Comparison of ENCODE assay signal across 10 cellular contexts in the genomic region with DNA sequence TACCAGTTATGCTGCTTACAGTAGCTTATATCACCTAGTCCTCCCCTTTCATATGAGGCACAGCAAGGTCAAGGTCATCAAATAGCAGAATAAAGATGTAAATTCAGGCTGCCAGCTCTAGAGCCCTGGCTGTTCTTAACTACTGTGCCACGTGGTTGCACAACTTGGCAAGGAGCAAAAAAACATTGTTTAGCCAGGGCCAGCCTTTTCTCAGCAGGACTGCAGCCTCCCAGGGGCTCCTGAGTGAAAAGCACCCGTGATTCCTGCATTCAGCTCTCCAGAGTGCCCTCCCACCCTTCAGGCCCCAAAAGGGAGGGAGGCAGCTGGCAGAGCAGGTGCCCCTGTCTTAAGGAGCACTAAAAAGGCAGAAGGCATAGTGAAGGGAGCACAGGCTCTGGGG. TPM values are rescaled to one million over a fixed set of nuclear protein-coding genes. Genes with fewer than 3 reads are reported as not detected.
DNase-seq lines count a peak whose midpoint lies in the region; ATAC-seq and TF ChIP-seq lines count a peak whose summit lies in the region.
"Had no signal": no experiment of that assay in that cellular context is flagged by ENCODE, and none has a peak within 500 bp of the region (broad histone marks: within the 10 kb centered on the region; RNA-seq: fewer than 3 reads in every experiment).

No MANE protein-coding gene starts in this region.

- H2BK12ac ChIP-seq in trophoblast cell (ENCODE audit: low read length), result no peak overlapping the region

- intact Hi-C loops in left ventricle myocardium inferior (cut with micrococcal nuclease), result no loop called here
- intact Hi-C loops in sciatic nerve (cut with DNase I), result no loop called here

- DNase-seq in left ventricle myocardium inferior, result peak; percentile 36
- no peak for DNase-seq in sciatic nerve (ENCODE audit: low spot score)
- no peak for DNase-seq in epidermal melanocyte (ENCODE audit: insufficient read length, low spot score)
- DNase-seq in trophoblast cell, result no peak
- DNase-seq: activated CD8-positive, alpha-beta T cell treated with anti-CD3 and anti-CD28 coated beads, Interleukin-2, amount 10 ng/mL, durations not matched to agents 7 days and 5 days; stimulated activated naive B cell treated with anti-CD40 and anti-IgM and Interleukin-4, amounts not matched to agents 10 μg/mL and 1 μg/mL and 100 μg/mL, for 72 hours had no signal

- no peak overlapping the region for H3K18ac ChIP-seq in trophoblast cell (ENCODE audit: low read length)

- H3K4me3 ChIP-seq in left ventricle myocardium inferior (no peak overlapping the region), trophoblast cell (ENCODE audit: low read depth, low read length) (no peak overlapping the region)

- H3K79me1 ChIP-seq in trophoblast cell (ENCODE audit: low read length), result peaks cover 2% of the 10 kb centered on the region

- H3K4me1 ChIP-seq in left ventricle myocardium inferior, result peaks cover 55% of the 10 kb centered on the region
- H3K4me1 ChIP-seq in trophoblast cell (ENCODE audit: control insufficient read depth in 1 of 2, insufficient read depth in 2 of 2, low read length in 2 of 2), result peaks cover 0 to 3% of the 10 kb centered on the region in 2 experiments

- no peak overlapping the region for H3K23ac ChIP-seq in trophoblast cell (ENCODE audit: low read length)

- no peak overlapping the region for H3K4me2 ChIP-seq in trophoblast cell (ENCODE audit: low read length)

- H2AFZ ChIP-seq in trophoblast cell (ENCODE audit: insufficient read depth, low read length, poor library complexity), result no peak overlapping the region

- H4K8ac ChIP-seq in trophoblast cell (ENCODE audit: low read depth, low read length), result no peak overlapping the region

- no peak for TF ChIP-seq EP300 in Ishikawa (IDR thresholded peaks at IDR 0.05; ENCODE audit: borderline replicate concordance)

- peak; percentile 22; the same call in 1 of the 2 replicates for TF ChIP-seq RAD21 in Ishikawa (IDR thresholded peaks at IDR 0.05; ENCODE audit: low read depth)

- H3K27ac ChIP-seq in VCaP, result peak overlapping the region; percentile 87
- peak overlapping the region; percentile 93 for H3K27ac ChIP-seq in left ventricle myocardium inferior (replicated peaks)
- no peak overlapping the region for H3K27ac ChIP-seq in trophoblast cell (ENCODE audit: low read depth, low read length)

- no peaks in the 10 kb centered on the region for H3K36me3 ChIP-seq in left ventricle myocardium inferior
- H3K36me3 ChIP-seq in trophoblast cell (ENCODE audit: control insufficient read depth in 1 of 2, insufficient read depth in 2 of 2, low read length in 2 of 2), result no peaks in the 10 kb centered on the region

- no peak overlapping the region for H3K9ac ChIP-seq in trophoblast cell (ENCODE audit: low read length)

- TF ChIP-seq CTCF in VCaP (conservative IDR thresholded peaks at IDR 0.05) (0 out of 2 replicates have a peak, but pooled peaks have one; percentile 9), left ventricle myocardium inferior (IDR thresholded peaks at IDR 0.05; ENCODE audit: borderline replicate concordance) (no peak)

- H2BK5ac ChIP-seq in trophoblast cell (ENCODE audit: low read depth, low read length, poor library complexity), result no peak overlapping the region

- H4K91ac ChIP-seq in trophoblast cell (ENCODE audit: low read depth, low read length), result no peak overlapping the region

- H3K27me3 ChIP-seq in left ventricle myocardium inferior (ENCODE audit: low read depth) (no peaks in the 10 kb centered on the region), trophoblast cell (ENCODE audit: insufficient read depth, low read length) (no peaks in the 10 kb centered on the region)

- ATAC-seq in sciatic nerve (peak; percentile 68), HG03565 (IDR thresholded peaks at IDR 0.05; ENCODE audit: unreplicated experiment) (no peak), GM21423 (IDR thresholded peaks at IDR 0.05; ENCODE audit: unreplicated experiment) (no peak)
- ATAC-seq: activated CD8-positive, alpha-beta T cell treated with anti-CD3 and anti-CD28 coated beads, Interleukin-2, amount 10 ng/mL, durations not matched to agents 7 days and 5 days; stimulated activated naive B cell treated with anti-CD40 and anti-IgM and Interleukin-4, amounts not matched to agents 10 μg/mL and 1 μg/mL and 100 μg/mL, for 72 hours had no signal

- H2BK120ac ChIP-seq in trophoblast cell (ENCODE audit: insufficient read depth, low read length, poor library complexity), result no peak overlapping the region

- H3K9me3 ChIP-seq in left ventricle myocardium inferior (replicated peaks), result no peaks in the 10 kb centered on the region
- no peaks in the 10 kb centered on the region for H3K9me3 ChIP-seq in trophoblast cell (ENCODE audit: insufficient read depth, low read depth, low read length)

- no peak overlapping the region for H2AK5ac ChIP-seq in trophoblast cell (ENCODE audit: low read length)

- no CpG with 5 or more reads among the region's 2 CpGs for WGBS in trophoblast cell (ENCODE audit: extremely low coverage, insufficient coverage, insufficient read length)

- H3K79me2 ChIP-seq in trophoblast cell (ENCODE audit: control insufficient read depth, insufficient read depth, low read length, poor library complexity), result no peaks in the 10 kb centered on the region

- no peak overlapping the region for H3K4ac ChIP-seq in trophoblast cell (ENCODE audit: low read depth, low read length)

- H4K12ac ChIP-seq in trophoblast cell (ENCODE audit: low read depth, low read length), result no peak overlapping the region

- H3K14ac ChIP-seq in trophoblast cell (ENCODE audit: low read length), result no peak overlapping the region

TF ChIP-seq in Ishikawa, 13 proteins besides CTCF, POLR2A, EP300 and RAD21:
- TF ChIP-seq TCF12 (IDR thresholded peaks at IDR 0.05; ENCODE audit: low read depth), result no peak
- TF ChIP-seq CEBPB (IDR thresholded peaks at IDR 0.05), result peak; percentile 86
- peak; percentile 79 for TF ChIP-seq NFIC (IDR thresholded peaks at IDR 0.05)
- TF ChIP-seq TAF1 (IDR thresholded peaks at IDR 0.05; ENCODE audit: low read depth), result no peak
- TF ChIP-seq YY1 (IDR thresholded peaks at IDR 0.05; ENCODE audit: low read depth), result no peak
- no peak for TF ChIP-seq EGR1 (IDR thresholded peaks at IDR 0.05)
- no peak for TF ChIP-seq FOXM1 (IDR thresholded peaks at IDR 0.05; ENCODE audit: borderline replicate concordance, low read depth)
- TF ChIP-seq, protein P1, sequence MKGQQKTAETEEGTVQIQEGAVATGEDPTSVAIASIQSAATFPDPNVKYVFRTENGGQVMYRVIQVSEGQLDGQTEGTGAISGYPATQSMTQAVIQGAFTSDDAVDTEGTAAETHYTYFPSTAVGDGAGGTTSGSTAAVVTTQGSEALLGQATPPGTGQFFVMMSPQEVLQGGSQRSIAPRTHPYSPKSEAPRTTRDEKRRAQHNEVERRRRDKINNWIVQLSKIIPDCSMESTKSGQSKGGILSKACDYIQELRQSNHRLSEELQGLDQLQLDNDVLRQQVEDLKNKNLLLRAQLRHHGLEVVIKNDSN (IDR thresholded peaks at IDR 0.05), result peak; percentile 85
- TF ChIP-seq, protein P2, sequence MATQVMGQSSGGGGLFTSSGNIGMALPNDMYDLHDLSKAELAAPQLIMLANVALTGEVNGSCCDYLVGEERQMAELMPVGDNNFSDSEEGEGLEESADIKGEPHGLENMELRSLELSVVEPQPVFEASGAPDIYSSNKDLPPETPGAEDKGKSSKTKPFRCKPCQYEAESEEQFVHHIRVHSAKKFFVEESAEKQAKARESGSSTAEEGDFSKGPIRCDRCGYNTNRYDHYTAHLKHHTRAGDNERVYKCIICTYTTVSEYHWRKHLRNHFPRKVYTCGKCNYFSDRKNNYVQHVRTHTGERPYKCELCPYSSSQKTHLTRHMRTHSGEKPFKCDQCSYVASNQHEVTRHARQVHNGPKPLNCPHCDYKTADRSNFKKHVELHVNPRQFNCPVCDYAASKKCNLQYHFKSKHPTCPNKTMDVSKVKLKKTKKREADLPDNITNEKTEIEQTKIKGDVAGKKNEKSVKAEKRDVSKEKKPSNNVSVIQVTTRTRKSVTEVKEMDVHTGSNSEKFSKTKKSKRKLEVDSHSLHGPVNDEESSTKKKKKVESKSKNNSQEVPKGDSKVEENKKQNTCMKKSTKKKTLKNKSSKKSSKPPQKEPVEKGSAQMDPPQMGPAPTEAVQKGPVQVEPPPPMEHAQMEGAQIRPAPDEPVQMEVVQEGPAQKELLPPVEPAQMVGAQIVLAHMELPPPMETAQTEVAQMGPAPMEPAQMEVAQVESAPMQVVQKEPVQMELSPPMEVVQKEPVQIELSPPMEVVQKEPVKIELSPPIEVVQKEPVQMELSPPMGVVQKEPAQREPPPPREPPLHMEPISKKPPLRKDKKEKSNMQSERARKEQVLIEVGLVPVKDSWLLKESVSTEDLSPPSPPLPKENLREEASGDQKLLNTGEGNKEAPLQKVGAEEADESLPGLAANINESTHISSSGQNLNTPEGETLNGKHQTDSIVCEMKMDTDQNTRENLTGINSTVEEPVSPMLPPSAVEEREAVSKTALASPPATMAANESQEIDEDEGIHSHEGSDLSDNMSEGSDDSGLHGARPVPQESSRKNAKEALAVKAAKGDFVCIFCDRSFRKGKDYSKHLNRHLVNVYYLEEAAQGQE (IDR thresholded peaks at IDR 0.05; ENCODE audit: low read depth), result no peak
- TF ChIP-seq TEAD4 (IDR thresholded peaks at IDR 0.05), result no peak
- no peak for TF ChIP-seq ZBTB7A (IDR thresholded peaks at IDR 0.05; ENCODE audit: low read depth)
- TF ChIP-seq CREB1 (IDR thresholded peaks at IDR 0.05; ENCODE audit: low read depth), result no peak
- TF ChIP-seq, protein P3, sequence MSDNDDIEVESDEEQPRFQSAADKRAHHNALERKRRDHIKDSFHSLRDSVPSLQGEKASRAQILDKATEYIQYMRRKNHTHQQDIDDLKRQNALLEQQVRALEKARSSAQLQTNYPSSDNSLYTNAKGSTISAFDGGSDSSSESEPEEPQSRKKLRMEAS (IDR thresholded peaks at IDR 0.05), result peak; percentile 86

RNA-seq across cellular contexts. Expression of a gene that starts 31.8 kb away (rescaled TPM):
- total RNA-seq in left ventricle myocardium inferior (61.3 TPM), sciatic nerve (130 TPM)
- 90.7 and 96.7 TPM in 2 replicates for polyA plus RNA-seq in trophoblast cell (2013)
